Comparison of ENCODE assay signal across 11 cellular contexts in the genomic region with DNA sequence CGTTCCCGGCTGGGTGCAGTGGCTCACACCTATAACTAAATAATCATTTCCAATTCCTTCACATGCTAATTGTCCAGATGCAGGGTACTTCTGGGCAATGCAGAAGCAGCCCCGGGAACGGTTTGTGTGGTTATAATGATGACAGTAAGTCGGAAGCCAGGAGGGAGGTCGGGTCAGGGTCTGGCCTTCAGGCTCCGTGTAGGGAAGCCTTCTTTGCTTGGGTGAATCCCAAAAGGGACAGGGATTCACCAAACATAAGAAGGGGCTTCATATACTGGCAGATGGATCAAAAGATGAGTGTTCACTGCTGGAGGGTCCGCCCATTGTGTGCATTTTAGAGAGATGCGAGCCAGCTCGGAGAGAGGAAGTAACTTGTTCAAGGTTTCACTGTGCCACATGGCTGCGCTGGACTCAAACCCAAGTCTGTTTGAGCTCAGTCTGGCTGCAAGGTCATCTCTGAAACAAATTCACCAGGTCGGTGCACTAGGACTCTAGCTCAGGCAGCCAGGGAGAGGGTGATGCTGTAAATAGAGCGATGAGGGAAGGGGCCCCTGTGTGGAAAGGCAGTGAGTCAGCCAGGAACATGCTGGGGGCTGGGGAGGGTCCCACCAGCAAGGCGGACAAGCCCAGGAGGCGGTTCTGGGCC. TPM values are rescaled to one million over a fixed set of nuclear protein-coding genes. Genes with fewer than 3 reads are reported as not detected.
DNase-seq lines count a peak whose midpoint lies in the region; ATAC-seq lines count a peak whose summit lies in the region.
"Had no signal": no experiment of that assay in that cellular context is flagged by ENCODE, and none has a peak within 500 bp of the region (broad histone marks: within the 10 kb centered on the region; RNA-seq: fewer than 3 reads in every experiment).

No MANE protein-coding gene starts in this region.

- H3K4me1 Mint-ChIP-seq in activated naive CD4-positive, alpha-beta T cell treated with anti-CD3 and anti-CD28 coated beads for 36 hours (ENCODE audit: low read depth): peaks cover 38% of the 10 kb centered on the region
- peaks cover 41% of the 10 kb centered on the region for H3K4me1 Mint-ChIP-seq in activated naive CD8-positive, alpha-beta T cell treated with anti-CD3 and anti-CD28 coated beads, Interleukin-2, amount 50 U/mL, for 24 hours
- peaks cover 46% of the 10 kb centered on the region for H3K4me1 Mint-ChIP-seq in stimulated activated naive CD8-positive, alpha-beta T cell treated with anti-CD3 and anti-CD28 coated beads, Interleukin-15, Interleukin-2, amounts not matched to agents 100 ng/mL and 50 ng/mL, for 24 hours (ENCODE audit: low read depth)

- intact Hi-C loops in activated naive CD4-positive, alpha-beta T cell treated with anti-CD3 and anti-CD28 coated beads for 36 hours (cut with micrococcal nuclease): no loop called here

- H3K4me3 Mint-ChIP-seq in activated naive CD4-positive, alpha-beta T cell treated with anti-CD3 and anti-CD28 coated beads for 36 hours: no peak overlapping the region
- peak overlapping the region; percentile 43 for H3K4me3 Mint-ChIP-seq in activated naive CD8-positive, alpha-beta T cell treated with anti-CD3 and anti-CD28 coated beads, Interleukin-2, amount 50 U/mL, for 24 hours
- peak overlapping the region; percentile 63 for H3K4me3 Mint-ChIP-seq in stimulated activated naive CD8-positive, alpha-beta T cell treated with anti-CD3 and anti-CD28 coated beads, Interleukin-15, Interleukin-2, amounts not matched to agents 100 ng/mL and 50 ng/mL, for 24 hours
- H3K4me3 Mint-ChIP-seq: endodermal cell had no signal

- no peaks in the 10 kb centered on the region for H3K27me3 Mint-ChIP-seq in activated naive CD4-positive, alpha-beta T cell treated with anti-CD3 and anti-CD28 coated beads for 36 hours (ENCODE audit: low read depth)
- no peaks in the 10 kb centered on the region for H3K27me3 Mint-ChIP-seq in activated naive CD8-positive, alpha-beta T cell treated with anti-CD3 and anti-CD28 coated beads, Interleukin-2, amount 50 U/mL, for 24 hours
- H3K27me3 Mint-ChIP-seq in stimulated activated naive CD8-positive, alpha-beta T cell treated with anti-CD3 and anti-CD28 coated beads, Interleukin-15, Interleukin-2, amounts not matched to agents 100 ng/mL and 50 ng/mL, for 24 hours: no peaks in the 10 kb centered on the region

- no peaks in the 10 kb centered on the region for H3K36me3 Mint-ChIP-seq in activated naive CD4-positive, alpha-beta T cell treated with anti-CD3 and anti-CD28 coated beads for 36 hours (ENCODE audit: low read depth)
- H3K36me3 Mint-ChIP-seq in activated naive CD4-positive, alpha-beta T cell treated with anti-CD3 and anti-CD28 coated beads, Interleukin-2, amount 50 U/mL, for 72 hours: no peaks in the 10 kb centered on the region
- H3K36me3 Mint-ChIP-seq in activated naive CD8-positive, alpha-beta T cell treated with anti-CD3 and anti-CD28 coated beads, Interleukin-2, amount 50 U/mL, for 24 hours (ENCODE audit: low read depth): no peaks in the 10 kb centered on the region
- H3K36me3 Mint-ChIP-seq in stimulated activated naive CD8-positive, alpha-beta T cell treated with anti-CD3 and anti-CD28 coated beads, Interleukin-15, Interleukin-2, amounts not matched to agents 100 ng/mL and 50 ng/mL, for 24 hours (ENCODE audit: low read depth): no peaks in the 10 kb centered on the region

- DNase-seq in activated naive CD4-positive, alpha-beta T cell treated with anti-CD3 and anti-CD28 coated beads for 36 hours: peak; percentile 40
- no peak for DNase-seq in activated naive CD4-positive, alpha-beta T cell treated with anti-CD3 and anti-CD28 coated beads, Interleukin-2, amount 50 U/mL, for 72 hours (ENCODE audit: low spot score in 2 of 2)
- DNase-seq in MV-4-11 (lab: John Stamatoyannopoulos, UW): peak; percentile 84
- no peak for DNase-seq in activated naive CD8-positive, alpha-beta T cell treated with anti-CD3 and anti-CD28 coated beads, Interleukin-2, amount 50 U/mL, for 24 hours
- no peak for DNase-seq in NCI-H526 (lab: John Stamatoyannopoulos, UW)
- no peak for DNase-seq in dedifferentiated amniotic fluid mesenchymal stem cell (ENCODE audit: extremely low spot score)
- DNase-seq: endodermal cell, NCI-H187, sigmoid colon had no signal

- CTCF ChIA-PET in activated naive CD4-positive, alpha-beta T cell treated with anti-CD3 and anti-CD28 coated beads for 36 hours (lab: Charles Lee): interaction anchor here (4.1 kb wide), 1 partner anchor 96 kb away, joined by 19 read pairs; no protein-coding TSS in a partner anchor

- peak overlapping the region; percentile 79 for H3K27ac Mint-ChIP-seq in activated naive CD4-positive, alpha-beta T cell treated with anti-CD3 and anti-CD28 coated beads for 36 hours
- H3K27ac Mint-ChIP-seq in activated naive CD4-positive, alpha-beta T cell treated with anti-CD3 and anti-CD28 coated beads, Interleukin-2, amount 50 U/mL, for 72 hours: peak overlapping the region in 1 of 2 donors; percentile 52
- H3K27ac Mint-ChIP-seq in activated naive CD8-positive, alpha-beta T cell treated with anti-CD3 and anti-CD28 coated beads, Interleukin-2, amount 50 U/mL, for 24 hours: peak overlapping the region; percentile 85
- H3K27ac Mint-ChIP-seq in stimulated activated naive CD8-positive, alpha-beta T cell treated with anti-CD3 and anti-CD28 coated beads, Interleukin-15, Interleukin-2, amounts not matched to agents 100 ng/mL and 50 ng/mL, for 24 hours: peak overlapping the region; percentile 94
- H3K27ac Mint-ChIP-seq: endodermal cell had no signal

- ATAC-seq in activated naive CD4-positive, alpha-beta T cell treated with anti-CD3 and anti-CD28 coated beads, Interleukin-2, amount 50 U/mL, for 72 hours: no peak
- ATAC-seq in activated naive CD8-positive, alpha-beta T cell treated with anti-CD3 and anti-CD28 coated beads, Interleukin-2, amount 50 U/mL, for 24 hours: no peak
- ATAC-seq in GM21529 (IDR thresholded peaks at IDR 0.05; ENCODE audit: unreplicated experiment): no peak

- no peaks in the 10 kb centered on the region for H3K9me3 Mint-ChIP-seq in activated naive CD4-positive, alpha-beta T cell treated with anti-CD3 and anti-CD28 coated beads for 36 hours
- no peaks in the 10 kb centered on the region for H3K9me3 Mint-ChIP-seq in activated naive CD4-positive, alpha-beta T cell treated with anti-CD3 and anti-CD28 coated beads, Interleukin-2, amount 50 U/mL, for 72 hours
- no peaks in the 10 kb centered on the region for H3K9me3 Mint-ChIP-seq in activated naive CD8-positive, alpha-beta T cell treated with anti-CD3 and anti-CD28 coated beads, Interleukin-2, amount 50 U/mL, for 24 hours
- H3K9me3 Mint-ChIP-seq in stimulated activated naive CD8-positive, alpha-beta T cell treated with anti-CD3 and anti-CD28 coated beads, Interleukin-15, Interleukin-2, amounts not matched to agents 100 ng/mL and 50 ng/mL, for 24 hours: no peaks in the 10 kb centered on the region
- H3K9me3 Mint-ChIP-seq: endodermal cell had no signal

RNA-seq across cellular contexts. Expression of a gene that starts 4.8 kb away (rescaled TPM):
- total RNA-seq in activated naive CD4-positive, alpha-beta T cell treated with anti-CD3 and anti-CD28 coated beads for 36 hours: 10 to 100 TPM; 13.5 to 14.4 TPM
- total RNA-seq in activated naive CD4-positive, alpha-beta T cell treated with anti-CD3 and anti-CD28 coated beads, Interleukin-2, amount 50 U/mL, for 72 hours: 10 to 100 TPM; 10.2 to 12.4 TPM

Comparison
In these comparisons a context has a peak if more than half of its experiments do, and no peak if none do; other contexts are left out.
1. DNase-seq: peak in activated naive CD4-positive, alpha-beta T cell treated with anti-CD3 and anti-CD28 coated beads for 36 hours (single experiment) and MV-4-11 (single experiment); none in activated naive CD4-positive, alpha-beta T cell treated with anti-CD3 and anti-CD28 coated beads, Interleukin-2, amount 50 U/mL, for 72 hours (0 of 2), activated naive CD8-positive, alpha-beta T cell treated with anti-CD3 and anti-CD28 coated beads, Interleukin-2, amount 50 U/mL, for 24 hours (single experiment), NCI-H526 (0 of 2) and dedifferentiated amniotic fluid mesenchymal stem cell (single experiment).